ENCODE assay signal across 14 cellular contexts in genomic region chr4:154124539-154125255, GRCh38.
A peak's percentile ranks its signal among the peaks of the same experiment; 100 is the strongest.
DNase-seq lines count a peak whose midpoint lies in the region; ATAC-seq, FAIRE-seq and TF ChIP-seq lines count a peak whose summit lies in the region.
"Had no signal": no experiment of that assay in that cellular context is flagged by ENCODE, and none has a peak within 500 bp of the region (broad histone marks: within the 10 kb centered on the region; RNA-seq: fewer than 3 reads in every experiment).

No MANE protein-coding gene starts in this region.

- H3K36me3 Mint-ChIP-seq in chondrocyte (ENCODE audit: low read depth) (peaks cover 15% of the 10 kb centered on the region), H9 (ENCODE audit: insufficient read depth in 1 of 3, low read depth in 3 of 3) (peaks cover 2 to 16% (median 10%) of the 10 kb centered on the region in 3 experiments; a peak in 6 of 7 replicates)
- H3K36me3 Mint-ChIP-seq: activated CD8-positive, alpha-beta memory T cell treated with anti-CD3 and anti-CD28 coated beads, Interleukin-2, amount 10 ng/mL, durations not matched to agents 7 days and 5 days had no signal

- DNase-seq in BJ (ENCODE audit: low read depth) (peak; percentile 69), LHCN-M2 (ENCODE audit: low read depth) (peak; percentile 96), chondrocyte (ENCODE audit: low spot score) (no peak), HUDEP-2 (lab: John Stamatoyannopoulos, UW; ENCODE audit: unreplicated experiment in 76 of 76) (no peak), HTR-8/SVneo (ENCODE audit: insufficient read length, low spot score) (no peak), H9 (no peak)
- DNase-seq: activated CD8-positive, alpha-beta memory T cell treated with anti-CD3 and anti-CD28 coated beads, Interleukin-2, amount 10 ng/mL, durations not matched to agents 7 days and 5 days; amygdala; endodermal cell; NCI-H146; NCI-H526; stimulated activated CD4-positive, alpha-beta T cell treated with anti-CD3 and anti-CD28 coated beads, Interleukin-1b, Interleukin-23, amount 100 ng/mL, for 48 hours had no signal

- no peaks in the 10 kb centered on the region for H3K79me2 ChIP-seq in H9 (ENCODE audit: insufficient read depth, low read length)

- no peak overlapping the region for H2AK5ac ChIP-seq in H9 (ENCODE audit: insufficient read length, low read length)

- H3K9me3 Mint-ChIP-seq in chondrocyte (ENCODE audit: low read depth) (no peaks in the 10 kb centered on the region), H9 (peaks cover 9 to 17% of the 10 kb centered on the region in 2 experiments; a peak in 4 of 5 replicates)

- no peak overlapping the region for H4K5ac ChIP-seq in H9 (ENCODE audit: insufficient read length, low read depth, low read length)

- H3K23ac ChIP-seq in H9 (ENCODE audit: insufficient read length, low read depth, low read length), result no peak overlapping the region

- H4K8ac ChIP-seq in H9 (replicated peaks; ENCODE audit: insufficient read length, low read depth, low read length), result no peak overlapping the region

- H3K4me3 ChIP-seq in BJ (ENCODE audit: low read depth, low read length) (no peak overlapping the region), mesodermal cell (ENCODE audit: extremely low read depth, insufficient read depth, low read length, poor library complexity, severe bottlenecking) (no peak overlapping the region)

- H2BK15ac ChIP-seq in H9 (ENCODE audit: low read depth, low read length), result no peak overlapping the region

- H2BK120ac ChIP-seq in H9 (ENCODE audit: low read depth, low read length, poor library complexity, severe bottlenecking), result no peak overlapping the region

- no peak overlapping the region for H3K14ac ChIP-seq in H9 (ENCODE audit: insufficient read depth, low read length)

- no peak overlapping the region for H3K4ac ChIP-seq in H9 (ENCODE audit: low read depth, low read length)

- H3K27ac Mint-ChIP-seq in chondrocyte (ENCODE audit: unreplicated experiment) (peak overlapping the region; percentile 95), H9 (no peak overlapping the region)
- H3K27ac Mint-ChIP-seq: activated CD8-positive, alpha-beta memory T cell treated with anti-CD3 and anti-CD28 coated beads, Interleukin-2, amount 10 ng/mL, durations not matched to agents 7 days and 5 days; endodermal cell had no signal

- no peak overlapping the region for H3K9ac ChIP-seq in H9 (ENCODE audit: extremely low read depth, insufficient read length, low read length)

- no peaks in the 10 kb centered on the region for H3K27me3 Mint-ChIP-seq in chondrocyte (ENCODE audit: low read depth)
- H3K27me3 Mint-ChIP-seq in H9 (ENCODE audit: low read depth), result peaks cover 27% of the 10 kb centered on the region
- H3K27me3 Mint-ChIP-seq: activated CD8-positive, alpha-beta memory T cell treated with anti-CD3 and anti-CD28 coated beads, Interleukin-2, amount 10 ng/mL, durations not matched to agents 7 days and 5 days had no signal

- no peak overlapping the region for H2BK5ac ChIP-seq in H9 (ENCODE audit: insufficient read length, low read length)

- no peaks in the 10 kb centered on the region for H3K79me1 ChIP-seq in H9 (ENCODE audit: insufficient read depth, low read depth, low read length, poor library complexity, severe bottlenecking)

- no peak overlapping the region for H3K4me2 ChIP-seq in H9 (ENCODE audit: insufficient read depth, insufficient read length, low read length)

- H3K27me3 ChIP-seq in BJ (ENCODE audit: control insufficient read depth, insufficient read depth, low read length), result no peaks in the 10 kb centered on the region
- no peaks in the 10 kb centered on the region for H3K27me3 ChIP-seq in H9 (ENCODE audit: insufficient read depth, low read length)

- H2BK12ac ChIP-seq in H9 (ENCODE audit: insufficient read length, low read depth, low read length), result no peak overlapping the region

- no peak for TF ChIP-seq CTCF in BJ (IDR thresholded peaks at IDR 0.05; ENCODE audit: insufficient read depth, low read depth, low read length)
- no peak for TF ChIP-seq CTCF in chondrocyte (IDR thresholded peaks at IDR 0.05)
- TF ChIP-seq CTCF in H9 (conservative IDR thresholded peaks at IDR 0.05), result no peak

- H4K20me1 ChIP-seq in H9 (ENCODE audit: control insufficient read depth, insufficient read depth, insufficient read length), result no peaks in the 10 kb centered on the region

- no peak overlapping the region for H3K18ac ChIP-seq in H9 (ENCODE audit: insufficient read length, low read depth, low read length)

- POLR2A ChIA-PET in BJ (lab: Charles Lee), result no interaction called here

- CTCF ChIA-PET in BJ (lab: Yijun Ruan, JAX), result no interaction called here

- no peak overlapping the region for H3K4me3 Mint-ChIP-seq in chondrocyte (ENCODE audit: unreplicated experiment)
- no peak overlapping the region for H3K4me3 Mint-ChIP-seq in H9
- H3K4me3 Mint-ChIP-seq: activated CD8-positive, alpha-beta memory T cell treated with anti-CD3 and anti-CD28 coated beads, Interleukin-2, amount 10 ng/mL, durations not matched to agents 7 days and 5 days; endodermal cell had no signal

- H3K4me1 ChIP-seq in mesodermal cell (ENCODE audit: control insufficient read depth, insufficient read depth, low read length, poor library complexity, severe bottlenecking) (peaks cover 12% of the 10 kb centered on the region), H9 (ENCODE audit: insufficient read depth, low read length) (no peaks in the 10 kb centered on the region)

- no peak for FAIRE-seq in HTR-8/SVneo (lab: Jason Lieb, UNC)

- no peak overlapping the region for H2AFZ ChIP-seq in H9 (ENCODE audit: low read length)

- H3K23me2 ChIP-seq in H9 (ENCODE audit: insufficient read length, low read depth, low read length, poor library complexity, severe bottlenecking), result no peaks in the 10 kb centered on the region

- ATAC-seq in HG02642 (IDR thresholded peaks at IDR 0.05; ENCODE audit: poor library complexity, unreplicated experiment), result no peak
- ATAC-seq: activated CD8-positive, alpha-beta memory T cell treated with anti-CD3 and anti-CD28 coated beads, Interleukin-2, amount 10 ng/mL, durations not matched to agents 7 days and 5 days had no signal

- H2BK20ac ChIP-seq in H9 (ENCODE audit: low read depth, low read length, poor library complexity, severe bottlenecking), result no peak overlapping the region

- WGBS in mesodermal cell (ENCODE audit: insufficient coverage in 2 of 2), 2 experiments, result 58% methylated on average over 3 to 4 of the region's 4 CpGs
- WGBS in H9 (ENCODE audit: extremely low coverage, insufficient read length, low lambda C conversion rate), result no CpG with 5 or more reads among the region's 4 CpGs

- H4K91ac ChIP-seq in H9 (ENCODE audit: insufficient read length, low read depth, low read length), result no peak overlapping the region

- H3K56ac ChIP-seq in H9 (ENCODE audit: insufficient read length, low read depth, low read length), result no peak overlapping the region

- H3K4me1 Mint-ChIP-seq in chondrocyte (ENCODE audit: low read depth) (peaks cover 42% of the 10 kb centered on the region), H9 (peaks cover 0 to 3% of the 10 kb centered on the region in 2 experiments; a peak in 1 of 4 replicates)
- H3K4me1 Mint-ChIP-seq: activated CD8-positive, alpha-beta memory T cell treated with anti-CD3 and anti-CD28 coated beads, Interleukin-2, amount 10 ng/mL, durations not matched to agents 7 days and 5 days had no signal

- H3K36me3 ChIP-seq in BJ (ENCODE audit: control insufficient read depth, insufficient read depth, low read length) (no peaks in the 10 kb centered on the region), mesodermal cell (ENCODE audit: control insufficient read depth, insufficient read depth, low read length) (no peaks in the 10 kb centered on the region)

- H3T11ph ChIP-seq in H9 (ENCODE audit: low read length), result no peak overlapping the region

- H3K27ac ChIP-seq in mesodermal cell (ENCODE audit: low read depth, low read length, severe bottlenecking), result peak overlapping the region; percentile 39
- no peak overlapping the region for H3K27ac ChIP-seq in H9 (ENCODE audit: insufficient read length, low read depth, low read length)

- H3K9me3 ChIP-seq in mesodermal cell (ENCODE audit: control insufficient read depth, low read length) (no peaks in the 10 kb centered on the region), H9 (ENCODE audit: control insufficient read depth, low read depth, low read length) (no peaks in the 10 kb centered on the region)

Comparison
In these comparisons a context has a peak if more than half of its experiments do, and no peak if none do; other contexts are left out.
1. DNase-seq: peak in BJ (single experiment) and LHCN-M2 (single experiment); none in chondrocyte (single experiment), HUDEP-2 (0 of 76), HTR-8/SVneo (single experiment) and H9 (single experiment).